Comparison of ENCODE assay signal across 1 cellular context in genomic region chr16:48123104-48123788, GRCh38.
TF ChIP-seq lines count a peak whose summit lies in the region.

No MANE protein-coding gene starts in this region.

TF ChIP-seq in GM12878, 131 proteins besides CTCF, POLR2A, EP300 and RAD21 (continued from another document):
- TF ChIP-seq IRF4 (IDR thresholded peaks at IDR 0.05; ENCODE audit: low read depth, low read length) (peak; percentile 49; the same call in 1 of the 2 replicates), EED (IDR thresholded peaks at IDR 0.05; ENCODE audit: low read depth) (peak; percentile 88), CREB1 (IDR thresholded peaks at IDR 0.05; ENCODE audit: low read depth) (0 out of 2 replicates have a peak, but pooled peaks have one; percentile 36), YY1 (IDR thresholded peaks at IDR 0.05; ENCODE audit: low read depth, low read length) (0 out of 2 replicates have a peak, but pooled peaks have one; percentile 65), BACH1 (IDR thresholded peaks at IDR 0.05; ENCODE audit: borderline replicate concordance) (peak; percentile 94), JUNB (IDR thresholded peaks at IDR 0.05) (peak; percentile 74), CEBPZ (IDR thresholded peaks at IDR 0.05; ENCODE audit: low read depth, low read length) (no peak), SIN3A (IDR thresholded peaks at IDR 0.05; ENCODE audit: low read depth, low read length) (no peak), CREM (IDR thresholded peaks at IDR 0.05; ENCODE audit: low read depth) (peak; percentile 55; the same call in 1 of the 2 replicates), SP1 (IDR thresholded peaks at IDR 0.05; ENCODE audit: low read depth, low read length) (no peak), IKZF1 (conservative IDR thresholded peaks at IDR 0.05) (peak; percentile 50), JUND (IDR thresholded peaks at IDR 0.05; ENCODE audit: low read depth, low read length) (no peak), TCF3 (IDR thresholded peaks at IDR 0.05; ENCODE audit: borderline replicate concordance, insufficient read depth, low read depth, low read length) (0 out of 2 replicates have a peak, but pooled peaks have one; percentile 30), IKZF2 (IDR thresholded peaks at IDR 0.05) (peak in 1 of 2 experiments; percentile 44; a peak in 1 of 4 replicates), PBX3 (IDR thresholded peaks at IDR 0.05; ENCODE audit: insufficient replicate concordance, low read depth, low read length) (no peak), BCL11A (IDR thresholded peaks at IDR 0.05; ENCODE audit: low read depth, low read length) (peak; percentile 52; the same call in 1 of the 2 replicates), BCL3 (IDR thresholded peaks at IDR 0.05; ENCODE audit: borderline replicate concordance, insufficient read depth, low read depth, low read length, poor library complexity, severe bottlenecking) (peak; percentile 89), ZNF622 (IDR thresholded peaks at IDR 0.05) (no peak)
